In genomic region chr17:28379814-28380571, GRCh38 we compare ENCODE assay signal across 12 cellular contexts. TPM values are rescaled to one million over a fixed set of nuclear protein-coding genes. Genes with fewer than 3 reads are reported as not detected.
A peak's percentile ranks its signal among the peaks of the same experiment; 100 is the strongest.
DNase-seq lines count a peak whose midpoint lies in the region; ATAC-seq and TF ChIP-seq lines count a peak whose summit lies in the region.
"Had no signal": no experiment of that assay in that cellular context is flagged by ENCODE, and none has a peak within 500 bp of the region (broad histone marks: within the 10 kb centered on the region; RNA-seq: fewer than 3 reads in every experiment).

No MANE protein-coding gene starts in this region.

- TF ChIP-seq EP300 in upper lobe of left lung (IDR thresholded peaks at IDR 0.05) = no peak

- TF ChIP-seq POLR2A in upper lobe of left lung (IDR thresholded peaks at IDR 0.05) (no peak), esophagus squamous epithelium (IDR thresholded peaks at IDR 0.05) (no peak)

- ATAC-seq in upper lobe of left lung (ENCODE audit: low FRiP score in 2 of 2) (peak; percentile 9 to 15), HG02759 (IDR thresholded peaks at IDR 0.05; ENCODE audit: unreplicated experiment) (no peak), heart right ventricle (no peak)
- ATAC-seq: left cardiac atrium had no signal

- WGBS in upper lobe of left lung, 2 donors = 50 to 54% methylated on average over 8 of the region's 8 CpGs
- WGBS in esophagus squamous epithelium, 2 donors = 52 to 65% methylated on average over 8 of the region's 8 CpGs
- 81 to 82% methylated on average over 8 of the region's 8 CpGs for WGBS in heart right ventricle, 2 donors

- H3K27ac ChIP-seq in upper lobe of left lung (peak overlapping the region in 1 of 4 donors; percentile 32), esophagus squamous epithelium (no peak overlapping the region), heart right ventricle (no peak overlapping the region)

- intact Hi-C loops in esophagus squamous epithelium (cut with DNase I) = no loop called here
- intact Hi-C loops in heart right ventricle (cut with DNase I) = no loop called here

- H3K4me3 ChIP-seq in fibroblast of mammary gland (ENCODE audit: control insufficient read depth, low read depth, low read length) (no peak overlapping the region), upper lobe of left lung (no peak overlapping the region), esophagus squamous epithelium (no peak overlapping the region), heart right ventricle (no peak overlapping the region)

- DNase-seq in HT1080 (ENCODE audit: low read depth) = peak; percentile 52
- DNase-seq in T1000 (lab: John Stamatoyannopoulos, UW) = peak; percentile 73
- DNase-seq in fibroblast of mammary gland (ENCODE audit: low read depth) = peak; percentile 49
- DNase-seq in upper lobe of left lung = no peak
- no peak for DNase-seq in esophagus squamous epithelium (lab: John Stamatoyannopoulos, UW)
- no peak for DNase-seq in heart right ventricle
- DNase-seq: left cardiac atrium, NCI-H2029 treated with DMSO at 0.1 percent for 48 hours had no signal

- H3K27me3 ChIP-seq in upper lobe of left lung (no peaks in the 10 kb centered on the region), esophagus squamous epithelium (peaks cover 0 to 14% (median 0%) of the 10 kb centered on the region in 4 donors), heart right ventricle (peaks cover 0 to 12% (median 0%) of the 10 kb centered on the region in 7 donors)

- H3K9me3 ChIP-seq in upper lobe of left lung (no peaks in the 10 kb centered on the region), esophagus squamous epithelium (no peaks in the 10 kb centered on the region), heart right ventricle (no peaks in the 10 kb centered on the region)

- H3K36me3 ChIP-seq in upper lobe of left lung = no peaks in the 10 kb centered on the region
- H3K36me3 ChIP-seq in esophagus squamous epithelium = no peaks in the 10 kb centered on the region
- peaks cover 0 to 11% (median 0%) of the 10 kb centered on the region in 9 donors for H3K36me3 ChIP-seq in heart right ventricle

- peaks cover 16 to 35% (median 26%) of the 10 kb centered on the region in 4 donors for H3K4me1 ChIP-seq in upper lobe of left lung
- H3K4me1 ChIP-seq in esophagus squamous epithelium = peaks cover 0 to 24% (median 6%) of the 10 kb centered on the region in 3 donors
- peaks cover 0 to 21% (median 10%) of the 10 kb centered on the region in 9 donors for H3K4me1 ChIP-seq in heart right ventricle

- TF ChIP-seq CTCF in fibroblast of mammary gland (conservative IDR thresholded peaks at IDR 0.05; ENCODE audit: control insufficient read depth, insufficient read depth, low read depth, low read length) (no peak), upper lobe of left lung (IDR thresholded peaks at IDR 0.05) (no peak), esophagus squamous epithelium (IDR thresholded peaks at IDR 0.05) (no peak), heart right ventricle (IDR thresholded peaks at IDR 0.05) (no peak)

RNA-seq across cellular contexts. Expression of gene SARM1, which starts 8.5 kb away (rescaled TPM):
- 3.9 and 10.9 TPM in 2 replicates for total RNA-seq in HT1080 (2014; rRNA removed; shearing (Covaris generic))
- 5.0 and 7.1 TPM in 2 replicates for polyA plus RNA-seq in HT1080 (2015; cell fraction: cytosol; rRNA removed)
- 9.3 and 12.9 TPM in 2 replicates for polyA plus RNA-seq in HT1080 (2015; cell fraction: nucleus; rRNA removed)
- 10 to 100 TPM; 10.3 to 33.5 (median 13.9) TPM for total RNA-seq in upper lobe of left lung
- 1 to 10 TPM; 1.1 to 7.2 (median 2.5) TPM for total RNA-seq in esophagus squamous epithelium
- total RNA-seq in heart right ventricle = 10 to 100 TPM in 1 of 10 donors, 1 to 10 TPM in 9; 5.2 to 10.5 (median 8.4) TPM
- 1 to 10 TPM; 4.4 to 4.8 TPM for polyA plus RNA-seq in heart right ventricle

RNA-seq across cellular contexts. Expression of gene VTN, which starts 9.9 kb away (rescaled TPM):
- total RNA-seq in HT1080 (2014; rRNA removed; shearing (Covaris generic)) = not detected in 2 replicates
- 0.02 and 0.10 TPM in 2 replicates for polyA plus RNA-seq in HT1080 (2015; cell fraction: cytosol; rRNA removed)
- 0.30 and 1.6 TPM in 2 replicates for polyA plus RNA-seq in HT1080 (2015; cell fraction: nucleus; rRNA removed)
- total RNA-seq in upper lobe of left lung (1 to 10 TPM in 4 of 6 donors, under 1 TPM in 1, not detected in 1; 0.67 to 6.4 (median 2.3) TPM), esophagus squamous epithelium (under 1 TPM in 1 of 4 donors, not detected in 3; 0.19 TPM), heart right ventricle (100 to 1,000 TPM in 1 of 10 donors, 10 to 100 TPM in 9; 44.8 to 121 (median 67.0) TPM)
- polyA plus RNA-seq in heart right ventricle = 10 to 100 TPM; 26.3 to 27.8 TPM
- polyA plus RNA-seq: IgD-negative memory B cell had no signal

RNA-seq across cellular contexts. Expression of gene SEBOX, which starts 15.0 kb away (rescaled TPM):
- not detected in 2 replicates for total RNA-seq in HT1080 (2014; rRNA removed; shearing (Covaris generic))
- polyA plus RNA-seq in HT1080 (2015; cell fraction: cytosol; rRNA removed) = not detected in 2 replicates
- not detected in 2 replicates for polyA plus RNA-seq in HT1080 (2015; cell fraction: nucleus; rRNA removed)
- total RNA-seq in upper lobe of left lung (not detected), esophagus squamous epithelium (not detected), heart right ventricle (not detected)
- polyA plus RNA-seq in heart right ventricle = not detected
- total RNA-seq: activated T-helper 2 cell treated with anti-CD3 and anti-CD28 coated beads, Interferon-gamma antibody, Interleukin-2, Interleukin-4, amounts not matched to agents 10 μg/mL and 5 μg/mL and 100 μg/mL, durations not matched to agents 14 hours and 24 hours and 36 hours; G401; left cardiac atrium had no signal
- polyA plus RNA-seq: IgD-negative memory B cell had no signal

RNA-seq across cellular contexts. Expression of gene POLDIP2, which starts 22.7 kb away (rescaled TPM):
- 173 and 192 TPM in 2 replicates for total RNA-seq in HT1080 (2014; rRNA removed; shearing (Covaris generic))
- 128 and 137 TPM in 2 replicates for polyA plus RNA-seq in HT1080 (2015; cell fraction: cytosol; rRNA removed)
- 73.1 and 73.9 TPM in 2 replicates for polyA plus RNA-seq in HT1080 (2015; cell fraction: nucleus; rRNA removed)
- total RNA-seq in upper lobe of left lung = 10 to 100 TPM; 50.3 to 74.5 (median 60.0) TPM
- 100 to 1,000 TPM in 1 of 4 donors, 10 to 100 TPM in 3; 66.8 to 102 (median 90.9) TPM for total RNA-seq in esophagus squamous epithelium
- total RNA-seq in heart right ventricle = 100 to 1,000 TPM; 144 to 176 (median 160) TPM
- polyA plus RNA-seq in heart right ventricle = 100 to 1,000 TPM in 1 of 2 donors, 10 to 100 TPM in 1; 66.4 to 149 TPM

RNA-seq across cellular contexts. Expression of gene SLC46A1, which starts 26.0 kb away (rescaled TPM):
- 2.2 and 2.4 TPM in 2 replicates for total RNA-seq in HT1080 (2014; rRNA removed; shearing (Covaris generic))
- polyA plus RNA-seq in HT1080 (2015; cell fraction: cytosol; rRNA removed) = 2.2 and 2.5 TPM in 2 replicates
- polyA plus RNA-seq in HT1080 (2015; cell fraction: nucleus; rRNA removed) = 3.7 and 6.5 TPM in 2 replicates
- total RNA-seq in upper lobe of left lung = 10 to 100 TPM; 15.0 to 44.0 (median 19.8) TPM
- total RNA-seq in esophagus squamous epithelium = 1 to 10 TPM in 2 of 4 donors, under 1 TPM in 2; 0.83 to 4.0 (median 1.6) TPM
- 10 to 100 TPM in 1 of 10 donors, 1 to 10 TPM in 9; 3.6 to 10.2 (median 4.9) TPM for total RNA-seq in heart right ventricle
- 1 to 10 TPM; 1.4 to 2.8 TPM for polyA plus RNA-seq in heart right ventricle

Comparison
In these comparisons a context has a peak if more than half of its experiments do, and no peak if none do; other contexts are left out.
1. DNase-seq: peak in HT1080 (single experiment), T1000 (single experiment) and fibroblast of mammary gland (single experiment); none in upper lobe of left lung (0 of 2), esophagus squamous epithelium (single experiment) and heart right ventricle (0 of 2).
2. ATAC-seq: peak in upper lobe of left lung (2 of 2); none in HG02759 (single experiment) and heart right ventricle (0 of 8).
3. RNA of gene VTN, which starts 9.9 kb away (total RNA-seq): 44.8 to 121 TPM in heart right ventricle; 0.67 to 6.4 TPM in upper lobe of left lung, not detected in HT1080 and 0.19 TPM in esophagus squamous epithelium; every median in the first group is over 4 times any median in the second.